Comparison of ENCODE assay signal across 11 cellular contexts in genomic region chr9:35661756-35662350, GRCh38. TPM values are rescaled to one million over a fixed set of nuclear protein-coding genes. Genes with fewer than 3 reads are reported as not detected.
DNase-seq lines count a peak whose midpoint lies in the region; ATAC-seq and TF ChIP-seq lines count a peak whose summit lies in the region.
"Had no signal": no experiment of that assay in that cellular context is flagged by ENCODE, and none has a peak within 500 bp of the region (broad histone marks: within the 10 kb centered on the region; RNA-seq: fewer than 3 reads in every experiment).

No MANE protein-coding gene starts in this region.

- H3K27me3 ChIP-seq in DND-41 (ENCODE audit: insufficient read depth, low read length, poor library complexity) (no peaks in the 10 kb centered on the region), SU-DHL-6 (ENCODE audit: low read length) (no peaks in the 10 kb centered on the region), dorsolateral prefrontal cortex (no peaks in the 10 kb centered on the region), psoas muscle (ENCODE audit: insufficient read depth in 3 of 3, low read length in 2 of 3) (no peaks in the 10 kb centered on the region)

- H3K36me3 ChIP-seq in DND-41 (ENCODE audit: insufficient read depth, low read length) (peaks cover 39% of the 10 kb centered on the region), SU-DHL-6 (ENCODE audit: low read length) (no peaks in the 10 kb centered on the region), psoas muscle (ENCODE audit: insufficient read depth in 1 of 2, low read depth in 1 of 2) (peaks cover 0 to 18% of the 10 kb centered on the region in 2 donors)

- H3K4me3 ChIP-seq in DND-41 (ENCODE audit: low read depth in 1 of 2, low read length in 2 of 2) (peak overlapping the region in 1 of 2 experiments; percentile 11; a peak in 2 of 4 replicates), SU-DHL-6 (ENCODE audit: insufficient read depth, low read length, poor library complexity, severe bottlenecking) (no peak overlapping the region), dorsolateral prefrontal cortex (no peak overlapping the region), psoas muscle (no peak overlapping the region)

- WGBS in psoas muscle, 3 donors = 65 to 73% (median 71%) methylated on average over 3 of the region's 3 CpGs

- intact Hi-C loops in dorsolateral prefrontal cortex (cut with DNase I) = no loop called here
- intact Hi-C loops in psoas muscle (cut with DNase I) = loop anchor here (2.0 to 5.0 kb wide), 2 partner anchors 23 to 35 kb away; no protein-coding TSS in a partner anchor

- H3K4me1 ChIP-seq in DND-41 (ENCODE audit: insufficient read depth, low read length) (peaks cover 90% of the 10 kb centered on the region), psoas muscle (peaks cover 34% of the 10 kb centered on the region)

- H4K20me1 ChIP-seq in DND-41 (ENCODE audit: insufficient read depth, low read length) (peaks cover 3% of the 10 kb centered on the region; the same call in 1 of the 2 replicates), SU-DHL-6 (ENCODE audit: low read depth, low read length) (no peaks in the 10 kb centered on the region)

- H2AFZ ChIP-seq in DND-41 (ENCODE audit: low read depth, low read length) = no peak overlapping the region
- no peak overlapping the region for H2AFZ ChIP-seq in SU-DHL-6 (ENCODE audit: low read depth, low read length, severe bottlenecking)

- ATAC-seq in DND-41 (ENCODE audit: insufficient read depth, low read depth) (no peak), psoas muscle (no peak), GM18858 (IDR thresholded peaks at IDR 0.05; ENCODE audit: unreplicated experiment) (no peak), GM21825 (IDR thresholded peaks at IDR 0.05; ENCODE audit: unreplicated experiment) (no peak)

- no peaks in the 10 kb centered on the region for H3K9me2 ChIP-seq in SU-DHL-6 (replicated peaks; ENCODE audit: insufficient read depth, low read length)

- peaks cover 66% of the 10 kb centered on the region for H3F3A ChIP-seq in SU-DHL-6 (ENCODE audit: insufficient read depth)

- peak overlapping the region; percentile 78; the same call in 1 of the 2 replicates for H3K9ac ChIP-seq in DND-41 (ENCODE audit: low read depth, low read length)
- H3K9ac ChIP-seq in SU-DHL-6 (ENCODE audit: low read length) = no peak overlapping the region

- H3K9me3 ChIP-seq in DND-41 (ENCODE audit: insufficient read depth, low read length, severe bottlenecking) (no peaks in the 10 kb centered on the region), SU-DHL-6 (ENCODE audit: insufficient read depth, low read length) (no peaks in the 10 kb centered on the region), psoas muscle (no peaks in the 10 kb centered on the region)

- TF ChIP-seq CTCF in DND-41 (IDR thresholded peaks at IDR 0.05; ENCODE audit: borderline replicate concordance, extremely low read depth, low read length, poor library complexity, severe bottlenecking) = no peak
- TF ChIP-seq CTCF in SU-DHL-6 (IDR thresholded peaks at IDR 0.05; ENCODE audit: insufficient read depth, low read length, poor library complexity, severe bottlenecking) = no peak
- TF ChIP-seq CTCF in dorsolateral prefrontal cortex (IDR thresholded peaks at IDR 0.05 in 54 of 56, conservative IDR thresholded peaks at IDR 0.05 in 2 of 56; ENCODE audit: low read depth in 1 of 56, partially characterized antibody in 56 of 56) = no peak
- no peak for TF ChIP-seq CTCF in psoas muscle (IDR thresholded peaks at IDR 0.05)

- H3K79me2 ChIP-seq in DND-41 (ENCODE audit: insufficient read depth, low read length) (peaks cover 52% of the 10 kb centered on the region), SU-DHL-6 (ENCODE audit: insufficient read depth, low read length) (peaks cover 14% of the 10 kb centered on the region; the same call in 1 of the 2 replicates)

- H3K4me2 ChIP-seq in DND-41 (ENCODE audit: insufficient read depth, low read length) = peak overlapping the region; percentile 78
- H3K4me2 ChIP-seq in SU-DHL-6 (ENCODE audit: low read depth, low read length, poor library complexity, severe bottlenecking) = no peak overlapping the region

- DNase-seq in DND-41 = peak; percentile 44
- DNase-seq in dorsolateral prefrontal cortex = no peak
- DNase-seq in psoas muscle = no peak
- DNase-seq in stimulated activated CD4-positive, alpha-beta T cell treated with anti-CD3 and anti-CD28 coated beads, Interleukin-12 subunit alpha, Interleukin-12 subunit beta, amount 100 ng/mL, for 4 hours = no peak
- no peak for DNase-seq in C1 segment of cervical spinal cord (lab: John Stamatoyannopoulos, UW)
- DNase-seq: kidney; stimulated activated CD4-positive, alpha-beta T cell treated with anti-CD3 and anti-CD28 coated beads, Interleukin-2, amount 100 ng/mL, for 24 hours had no signal

- peak overlapping the region; percentile 97 for H3K27ac ChIP-seq in DND-41 (ENCODE audit: low read length)
- H3K27ac ChIP-seq in SU-DHL-6 (ENCODE audit: low read depth, low read length) = peak overlapping the region; percentile 13; the same call in 1 of the 2 replicates
- peak overlapping the region in 38 of 59 donors; percentile 1 to 99 (median 50) for H3K27ac ChIP-seq in dorsolateral prefrontal cortex
- peak overlapping the region; percentile 100 for H3K27ac ChIP-seq in psoas muscle
- H3K27ac ChIP-seq: VCaP had no signal

RNA-seq across cellular contexts. Expression of gene ARHGEF39, which starts 3.1 kb away (rescaled TPM):
- total RNA-seq in dorsolateral prefrontal cortex (1 to 10 TPM in 16 of 120 experiments, under 1 TPM in 69, not detected in 35; 0.11 to 2.3 (median 0.57) TPM), psoas muscle (under 1 TPM in 3 of 4 donors, not detected in 1; 0.07 to 0.21 (median 0.10) TPM)
- polyA plus RNA-seq in psoas muscle = under 1 TPM; 0.20 to 0.79 (median 0.29) TPM

RNA-seq across cellular contexts. Expression of gene CCDC107, which starts 3.8 kb away (rescaled TPM):
- total RNA-seq in dorsolateral prefrontal cortex (10 to 100 TPM; 11.4 to 26.1 (median 18.2) TPM), psoas muscle (10 to 100 TPM; 15.4 to 39.4 (median 27.5) TPM)
- 10 to 100 TPM; 21.5 to 49.4 (median 36.3) TPM for polyA plus RNA-seq in psoas muscle

RNA-seq across cellular contexts. Expression of gene RMRP, which starts 4.0 kb away (rescaled TPM):
- total RNA-seq in dorsolateral prefrontal cortex (1,000 to 10,000 TPM in 119 of 120 experiments, 100 to 1,000 TPM in 1; 532 to 8,708 (median 3,979) TPM), psoas muscle (over 10,000 TPM in 1 of 4 donors, 1,000 to 10,000 TPM in 3; 3,787 to 10,280 (median 6,744) TPM)
- polyA plus RNA-seq in psoas muscle = 10 to 100 TPM in 1 of 3 donors, not detected in 2; 26.8 TPM

RNA-seq across cellular contexts. Expression of gene SIT1, which starts 11.1 kb away (rescaled TPM):
- total RNA-seq in dorsolateral prefrontal cortex (under 1 TPM in 5 of 120 experiments, not detected in 115; 0.38 to 0.64 (median 0.43) TPM), psoas muscle (under 1 TPM; 0.23 to 0.34 (median 0.28) TPM)
- polyA plus RNA-seq in psoas muscle = under 1 TPM in 2 of 3 donors, not detected in 1; 0.08 to 0.10 TPM

RNA-seq across cellular contexts. Expression of gene CA9, which starts 11.9 kb away (rescaled TPM):
- total RNA-seq in dorsolateral prefrontal cortex (1 to 10 TPM in 19 of 120 experiments, under 1 TPM in 31, not detected in 70; 0.34 to 6.1 (median 0.82) TPM), psoas muscle (not detected)
- polyA plus RNA-seq in psoas muscle = under 1 TPM; 0.03 to 0.49 (median 0.05) TPM

Comparison
In these comparisons a context has a peak if more than half of its experiments do, and no peak if none do; other contexts are left out.
1. H3K27ac ChIP-seq: peak in every context shown above with its lines; median percentile 100 in psoas muscle; 97 in DND-41; 50 in dorsolateral prefrontal cortex; 13 in SU-DHL-6.
2. intact Hi-C loops: an anchor here in psoas muscle (2.0 to 5.0 kb wide); none called in dorsolateral prefrontal cortex.